ENCODE assay signal across 10 cellular contexts in the genomic region with DNA sequence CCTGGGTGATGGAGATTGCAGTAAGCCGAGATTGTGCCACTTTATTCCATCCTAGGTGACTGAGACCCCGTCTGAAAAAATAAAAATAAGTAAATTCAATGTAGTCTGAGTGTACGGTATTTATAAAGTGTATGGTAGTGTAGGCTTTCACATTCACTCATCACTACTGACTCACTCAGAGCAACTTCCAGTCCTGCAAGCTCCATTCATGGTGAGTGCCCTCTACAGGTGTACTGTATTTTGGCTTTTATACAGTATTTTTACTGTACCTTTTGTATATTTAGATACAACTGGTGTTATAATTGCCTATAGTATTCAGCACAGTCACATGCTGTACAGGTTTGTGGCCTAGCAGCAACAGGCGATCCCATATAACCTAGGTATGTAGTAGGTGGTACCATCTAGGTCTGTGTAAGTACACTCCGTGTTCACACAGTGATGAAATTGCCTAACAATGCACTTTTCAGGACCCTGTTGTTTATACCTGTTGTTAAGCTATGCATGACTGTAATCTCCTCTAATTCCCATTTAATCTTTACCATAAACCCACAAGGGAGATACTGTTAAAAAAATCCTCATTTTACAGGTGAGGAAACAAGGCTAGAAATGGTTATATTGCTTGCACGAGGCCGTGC. TPM values are rescaled to one million over a fixed set of nuclear protein-coding genes. Genes with fewer than 3 reads are reported as not detected.
DNase-seq lines count a peak whose midpoint lies in the region; ATAC-seq and TF ChIP-seq lines count a peak whose summit lies in the region.
"Had no signal": no experiment of that assay in that cellular context is flagged by ENCODE, and none has a peak within 500 bp of the region (broad histone marks: within the 10 kb centered on the region; RNA-seq: fewer than 3 reads in every experiment).

No MANE protein-coding gene starts in this region.

- no peaks in the 10 kb centered on the region for H3K36me3 ChIP-seq in IMR-90 (ENCODE audit: control insufficient read depth, insufficient read depth, low read length)

- H3K4me3 ChIP-seq in IMR-90 (ENCODE audit: insufficient read depth, low read depth, low read length) (no peak overlapping the region), astrocyte of the cerebellum (ENCODE audit: low read depth, low read length) (no peak overlapping the region)

- peak; percentile 77 to 78 for ATAC-seq in activated T-cell treated with anti-CD3 and anti-CD28 coated beads, Interleukin-2, amount 50 U/mL, for 4 hours
- ATAC-seq in IMR-90 (ENCODE audit: low read depth) (no peak), GM19035 (IDR thresholded peaks at IDR 0.05; ENCODE audit: unreplicated experiment) (no peak), Right ventricle myocardium inferior (no peak)
- peak; percentile 46 for ATAC-seq in stimulated activated memory B cell treated with anti-CD40 and anti-IgM and Interleukin-4, amounts not matched to agents 10 μg/mL and 1 μg/mL and 100 μg/mL, for 72 hours

- H2BK20ac ChIP-seq in IMR-90 (ENCODE audit: low read depth, low read length) = no peak overlapping the region

- dilution Hi-C loops in IMR-90 (cut with HindIII; ENCODE audit: low sequenced_read_pairs, unreplicated experiment) = no loop called here

- H3K27me3 ChIP-seq in IMR-90 (ENCODE audit: control insufficient read depth, insufficient read depth, low read length) = peaks cover 5% of the 10 kb centered on the region; the same call in 1 of the 2 replicates

- H3K9me3 Mint-ChIP-seq in activated T-cell treated with anti-CD3 and anti-CD28 coated beads, Interleukin-2, amount 50 U/mL, for 4 hours = no peaks in the 10 kb centered on the region
- no peaks in the 10 kb centered on the region for H3K9me3 Mint-ChIP-seq in activated T-cell treated with anti-CD3 and anti-CD28 coated beads, Interleukin-2, amount 50 U/mL, for 24 hours
- H3K9me3 Mint-ChIP-seq in stimulated activated memory B cell treated with anti-CD40 and anti-IgM and Interleukin-4, amounts not matched to agents 10 μg/mL and 1 μg/mL and 100 μg/mL, for 72 hours = no peaks in the 10 kb centered on the region

- no peak overlapping the region for H2AK9ac ChIP-seq in IMR-90 (replicated peaks; ENCODE audit: low read depth, low read length, poor library complexity)

- H3K4me1 ChIP-seq in IMR-90 (ENCODE audit: control insufficient read depth, insufficient read depth, low read length) = no peaks in the 10 kb centered on the region

- no peak overlapping the region for H3K4me2 ChIP-seq in IMR-90 (ENCODE audit: low read depth, low read length)

- no peaks in the 10 kb centered on the region for H3K9me3 ChIP-seq in IMR-90 (ENCODE audit: control insufficient read depth, insufficient read depth, low read length)

- 50% methylated on average over 2 of the region's 7 CpGs; no CpG with 5 or more reads in 1 of the 2 experiments for WGBS in IMR-90 (ENCODE audit: extremely low coverage in 2 of 2, insufficient read length in 1 of 2), 2 experiments

- no peak overlapping the region for H3K18ac ChIP-seq in IMR-90 (ENCODE audit: low read depth, low read length)

- no peak overlapping the region for H3K23ac ChIP-seq in IMR-90 (ENCODE audit: low read depth, low read length)

- no peak for TF ChIP-seq POLR2A in IMR-90 (IDR thresholded peaks at IDR 0.05; ENCODE audit: low read depth, low read length)

- no peak overlapping the region for H2BK120ac ChIP-seq in IMR-90 (ENCODE audit: low read depth, low read length)

- H3K27ac Mint-ChIP-seq in activated T-cell treated with anti-CD3 and anti-CD28 coated beads, Interleukin-2, amount 50 U/mL, for 24 hours = no peak overlapping the region
- H3K27ac Mint-ChIP-seq in stimulated activated memory B cell treated with anti-CD40 and anti-IgM and Interleukin-4, amounts not matched to agents 10 μg/mL and 1 μg/mL and 100 μg/mL, for 72 hours = no peak overlapping the region

- no peak for DNase-seq in activated T-cell treated with anti-CD3 and anti-CD28 coated beads, Interleukin-2, amount 50 U/mL, for 4 hours
- no peak for DNase-seq in activated T-cell treated with anti-CD3 and anti-CD28 coated beads, Interleukin-2, amount 50 U/mL, for 24 hours
- no peak for DNase-seq in IMR-90
- DNase-seq in astrocyte of the cerebellum (ENCODE audit: low read depth) = no peak
- no peak for DNase-seq in activated gamma-delta T cell treated with Interleukin-2 at 50 U/mL for 16 hours
- no peak for DNase-seq in Right ventricle myocardium inferior (ENCODE audit: missing footprints)
- DNase-seq: hippocampal formation had no signal

- in situ Hi-C loops in IMR-90 (cut with MboI; ENCODE audit: low sequenced_read_pairs) = no loop called here
- in situ Hi-C loops in astrocyte of the cerebellum (cut with HindIII; ENCODE audit: low sequenced_read_pairs) = no loop called here

- H2AK5ac ChIP-seq in IMR-90 (ENCODE audit: low read depth, low read length) = no peak overlapping the region

- H4K5ac ChIP-seq in IMR-90 (ENCODE audit: low read depth, low read length) = no peak overlapping the region

- no peaks in the 10 kb centered on the region for H3K4me1 Mint-ChIP-seq in activated T-cell treated with anti-CD3 and anti-CD28 coated beads, Interleukin-2, amount 50 U/mL, for 4 hours (ENCODE audit: low read depth)
- no peaks in the 10 kb centered on the region for H3K4me1 Mint-ChIP-seq in activated T-cell treated with anti-CD3 and anti-CD28 coated beads, Interleukin-2, amount 50 U/mL, for 24 hours (ENCODE audit: low read depth)
- H3K4me1 Mint-ChIP-seq in stimulated activated memory B cell treated with anti-CD40 and anti-IgM and Interleukin-4, amounts not matched to agents 10 μg/mL and 1 μg/mL and 100 μg/mL, for 72 hours = no peaks in the 10 kb centered on the region

- no peak overlapping the region for H3K9ac ChIP-seq in IMR-90 (ENCODE audit: low read depth, low read length)

- CTCF ChIA-PET in IMR-90 (lab: Yijun Ruan, JAX) = no interaction called here

- peaks cover 24% of the 10 kb centered on the region for H3K27me3 Mint-ChIP-seq in activated T-cell treated with anti-CD3 and anti-CD28 coated beads, Interleukin-2, amount 50 U/mL, for 4 hours (ENCODE audit: low read depth)
- H3K27me3 Mint-ChIP-seq in activated T-cell treated with anti-CD3 and anti-CD28 coated beads, Interleukin-2, amount 50 U/mL, for 24 hours = peaks cover 39% of the 10 kb centered on the region
- peaks cover 37% of the 10 kb centered on the region for H3K27me3 Mint-ChIP-seq in stimulated activated memory B cell treated with anti-CD40 and anti-IgM and Interleukin-4, amounts not matched to agents 10 μg/mL and 1 μg/mL and 100 μg/mL, for 72 hours

- H4K8ac ChIP-seq in IMR-90 (ENCODE audit: low read depth in 2 of 2, low read length in 2 of 2) = no peak overlapping the region

- no peak overlapping the region for H3K56ac ChIP-seq in IMR-90 (ENCODE audit: extremely low read depth, insufficient read depth, low read length)

- H3K9me1 ChIP-seq in IMR-90 (ENCODE audit: insufficient read depth, low read length) = no peaks in the 10 kb centered on the region

- no peak overlapping the region for H2AFZ ChIP-seq in IMR-90 (replicated peaks; ENCODE audit: low read length, poor library complexity)

- no peak overlapping the region for H3K4me3 Mint-ChIP-seq in activated T-cell treated with anti-CD3 and anti-CD28 coated beads, Interleukin-2, amount 50 U/mL, for 4 hours
- H3K4me3 Mint-ChIP-seq in activated T-cell treated with anti-CD3 and anti-CD28 coated beads, Interleukin-2, amount 50 U/mL, for 24 hours = no peak overlapping the region
- no peak overlapping the region for H3K4me3 Mint-ChIP-seq in stimulated activated memory B cell treated with anti-CD40 and anti-IgM and Interleukin-4, amounts not matched to agents 10 μg/mL and 1 μg/mL and 100 μg/mL, for 72 hours

- H2BK5ac ChIP-seq in IMR-90 (ENCODE audit: low read depth, low read length, poor library complexity, severe bottlenecking) = no peak overlapping the region

- TF ChIP-seq CTCF in IMR-90 (conservative IDR thresholded peaks at IDR 0.05; ENCODE audit: low read depth, low read length) (no peak), astrocyte of the cerebellum (IDR thresholded peaks at IDR 0.05; ENCODE audit: low read depth, low read length, missing control alignments) (peak; percentile 13)

- H4K91ac ChIP-seq in IMR-90 (ENCODE audit: insufficient read depth, low read depth, low read length) = no peak overlapping the region

- no peaks in the 10 kb centered on the region for H4K20me1 ChIP-seq in IMR-90 (ENCODE audit: insufficient read depth, low read length)

- no peak overlapping the region for H3K4ac ChIP-seq in IMR-90 (ENCODE audit: low read depth, low read length)

- H3K14ac ChIP-seq in IMR-90 (replicated peaks; ENCODE audit: low read depth, low read length) = no peak overlapping the region

- POLR2A ChIA-PET in IMR-90 (lab: Charles Lee; ENCODE audit: unreplicated experiment) = no interaction called here

- no peaks in the 10 kb centered on the region for H3K36me3 Mint-ChIP-seq in activated T-cell treated with anti-CD3 and anti-CD28 coated beads, Interleukin-2, amount 50 U/mL, for 4 hours (ENCODE audit: insufficient read depth)
- H3K36me3 Mint-ChIP-seq in activated T-cell treated with anti-CD3 and anti-CD28 coated beads, Interleukin-2, amount 50 U/mL, for 24 hours (ENCODE audit: low read depth) = no peaks in the 10 kb centered on the region
- no peaks in the 10 kb centered on the region for H3K36me3 Mint-ChIP-seq in stimulated activated memory B cell treated with anti-CD40 and anti-IgM and Interleukin-4, amounts not matched to agents 10 μg/mL and 1 μg/mL and 100 μg/mL, for 72 hours

- no peak for TF ChIP-seq RAD21 in IMR-90 (IDR thresholded peaks at IDR 0.05; ENCODE audit: low read length)

- BruUV-seq in IMR-90 (replicated peaks; lab: Mats Ljungman, UMichigan) = no TSS peak

- no peak overlapping the region for H2BK15ac ChIP-seq in IMR-90 (ENCODE audit: low read depth, low read length)

- no peak overlapping the region for H3K27ac ChIP-seq in IMR-90 (ENCODE audit: insufficient read depth, low read length)

- H3K79me1 ChIP-seq in IMR-90 (ENCODE audit: low read depth in 1 of 2, low read length in 2 of 2) = no peaks in the 10 kb centered on the region

- intact Hi-C loops in IMR-90 (cut with micrococcal nuclease) = loop anchor here (10.0 kb wide), 1 partner anchor 219 kb away; no protein-coding TSS in a partner anchor
- intact Hi-C loops in Right ventricle myocardium inferior (cut with DNase I) = no loop called here

TF ChIP-seq in IMR-90, 13 proteins besides CTCF, POLR2A, EP300 and RAD21:
- TF ChIP-seq CEBPB (IDR thresholded peaks at IDR 0.05; ENCODE audit: low read depth, low read length) (peak; percentile 56), FOS (IDR thresholded peaks at IDR 0.05; ENCODE audit: low read depth, low read length) (no peak)

RNA-seq across cellular contexts. Expression of gene CACNA1D, which starts 19.3 kb away (rescaled TPM):
- total RNA-seq in activated T-cell treated with anti-CD3 and anti-CD28 coated beads, Interleukin-2, amount 50 U/mL, for 4 hours = under 1 TPM; 0.18 to 0.52 (median 0.51) TPM
- total RNA-seq in IMR-90 (2012; rRNA removed) (under 0.01 TPM in 1 of 2 replicates, not detected in the other), Right ventricle myocardium inferior (1.1 TPM)
- polyA plus RNA-seq in IMR-90 (2012; rRNA removed) = 0.07 TPM in 2 replicates
- polyA plus RNA-seq in IMR-90 (2012; cell fraction: cytosol; rRNA removed) = not detected in 2 replicates
- polyA plus RNA-seq in IMR-90 (2012; cell fraction: nucleus; rRNA removed; ENCODE audit: low replicate concordance) = 0.01 and 0.09 TPM in 2 replicates
- total RNA-seq: NCI-H460 had no signal

Comparison
In these comparisons a context has a peak if more than half of its experiments do, and no peak if none do; other contexts are left out.
1. ATAC-seq: peak in activated T-cell treated with anti-CD3 and anti-CD28 coated beads, Interleukin-2, amount 50 U/mL, for 4 hours (2 of 2) and stimulated activated memory B cell treated with anti-CD40 and anti-IgM and Interleukin-4, amounts not matched to agents 10 μg/mL and 1 μg/mL and 100 μg/mL, for 72 hours (single experiment); none in IMR-90 (single experiment), GM19035 (single experiment) and Right ventricle myocardium inferior (single experiment).